1 cellular context compared by ENCODE assay signal in genomic region chr6:43702522-43703440, GRCh38.
TF ChIP-seq lines count a peak whose summit lies in the region.

No MANE protein-coding gene starts in this region.

TF ChIP-seq in HepG2, 621 proteins besides CTCF, POLR2A, EP300 and RAD21 (continued from another document and continues in another):
- TF ChIP-seq ZNF275 (CRISPR knock-in tag; IDR thresholded peaks at IDR 0.05; ENCODE audit: borderline replicate concordance) = 0 out of 2 replicates have a peak, but pooled peaks have one; percentile 44
- no peak for TF ChIP-seq SETDB1 (CRISPR knock-in tag; IDR thresholded peaks at IDR 0.05; ENCODE audit: borderline replicate concordance)
- 0 out of 2 replicates have a peak, but pooled peaks have one; percentile 17 for TF ChIP-seq JUN (CRISPR knock-in tag; IDR thresholded peaks at IDR 0.05)
- TF ChIP-seq FOXP4 (CRISPR knock-in tag; IDR thresholded peaks at IDR 0.05) = peak; percentile 64
- no peak for TF ChIP-seq AHR (CRISPR knock-in tag; IDR thresholded peaks at IDR 0.05)
- TF ChIP-seq ZNF670 (CRISPR knock-in tag; IDR thresholded peaks at IDR 0.05; ENCODE audit: borderline replicate concordance) = 0 out of 2 replicates have a peak, but pooled peaks have one; percentile 25
- TF ChIP-seq ZNF710 (CRISPR knock-in tag; IDR thresholded peaks at IDR 0.05; ENCODE audit: borderline replicate concordance) = peak; percentile 48; the same call in 1 of the 2 replicates
- TF ChIP-seq HNF1B (CRISPR knock-in tag; IDR thresholded peaks at IDR 0.05) = 0 out of 2 replicates have a peak, but pooled peaks have one; percentile 44
- TF ChIP-seq CCDC6 (CRISPR knock-in tag; IDR thresholded peaks at IDR 0.05) = 0 out of 2 replicates have a peak, but pooled peaks have one; percentile 31
- peak; percentile 19 to 48; a peak in 1 of 4 replicates for TF ChIP-seq HMGXB4 (CRISPR knock-in tag; IDR thresholded peaks at IDR 0.05; ENCODE audit: borderline replicate concordance in 1 of 2, low read depth in 1 of 2)
- no peak for TF ChIP-seq ZNF777 (CRISPR knock-in tag; IDR thresholded peaks at IDR 0.05)
- TF ChIP-seq HMG20A (CRISPR knock-in tag; IDR thresholded peaks at IDR 0.05; ENCODE audit: borderline replicate concordance) = no peak; the same call in 1 of the 2 replicates
- TF ChIP-seq SSRP1 (CRISPR knock-in tag; IDR thresholded peaks at IDR 0.05) = 0 out of 2 replicates have a peak, but pooled peaks have one; percentile 46
- TF ChIP-seq ZSCAN29 (CRISPR knock-in tag; conservative IDR thresholded peaks at IDR 0.05) = peak; percentile 35; the same call in 1 of the 2 replicates
- 0 out of 2 replicates have a peak, but pooled peaks have one; percentile 30 for TF ChIP-seq ZNF800 (CRISPR knock-in tag; IDR thresholded peaks at IDR 0.05)
- no peak for TF ChIP-seq ZNF512 (CRISPR knock-in tag; IDR thresholded peaks at IDR 0.05)
- peak; percentile 44; the same call in 1 of the 2 replicates for TF ChIP-seq MED1 (CRISPR knock-in tag; IDR thresholded peaks at IDR 0.05)
- TF ChIP-seq PAXIP1 (CRISPR knock-in tag; conservative IDR thresholded peaks at IDR 0.05) = peak; percentile 66
- peak; percentile 59 for TF ChIP-seq ZFY (CRISPR knock-in tag; IDR thresholded peaks at IDR 0.05)
- TF ChIP-seq PRDM10 (CRISPR knock-in tag; IDR thresholded peaks at IDR 0.05; ENCODE audit: low read depth) = no peak
- peak; percentile 33; the same call in 1 of the 2 replicates for TF ChIP-seq CEBPB (IDR thresholded peaks at IDR 0.05; ENCODE audit: borderline replicate concordance, low read depth, low read length)
- TF ChIP-seq HOXD1 (CRISPR knock-in tag; IDR thresholded peaks at IDR 0.05) = 0 out of 2 replicates have a peak, but pooled peaks have one; percentile 29
- no peak for TF ChIP-seq SNAPC2 (CRISPR knock-in tag; IDR thresholded peaks at IDR 0.05)
- peak; percentile 57; the same call in 1 of the 2 replicates for TF ChIP-seq ATF7-NPFF (CRISPR knock-in tag; IDR thresholded peaks at IDR 0.05; ENCODE audit: low read depth)
- TF ChIP-seq GLI4 (CRISPR knock-in tag; IDR thresholded peaks at IDR 0.05; ENCODE audit: borderline replicate concordance) = no peak
- no peak for TF ChIP-seq MED8 (CRISPR knock-in tag; IDR thresholded peaks at IDR 0.05; ENCODE audit: insufficient replicate concordance)
- TF ChIP-seq SIN3A (IDR thresholded peaks at IDR 0.05; ENCODE audit: borderline replicate concordance, low read depth, low read length) = peak; percentile 44; the same call in 1 of the 2 replicates
- no peak for TF ChIP-seq ZNF674 (CRISPR knock-in tag; IDR thresholded peaks at IDR 0.05; ENCODE audit: low read depth)
- 0 out of 2 replicates have a peak, but pooled peaks have one; percentile 11 for TF ChIP-seq MXD1 (CRISPR knock-in tag; IDR thresholded peaks at IDR 0.05)
- peak; percentile 40; the same call in 1 of the 2 replicates for TF ChIP-seq ZNF501 (CRISPR knock-in tag; IDR thresholded peaks at IDR 0.05)
- peak; percentile 60; the same call in 1 of the 2 replicates for TF ChIP-seq MYPOP (CRISPR knock-in tag; IDR thresholded peaks at IDR 0.05)
- 0 out of 2 replicates have a peak, but pooled peaks have one; percentile 8 for TF ChIP-seq HNF4A (CRISPR knock-in tag; IDR thresholded peaks at IDR 0.05)
- no peak for TF ChIP-seq ZNF354B (CRISPR knock-in tag; IDR thresholded peaks at IDR 0.05)
